ENCODE assay signal across 1 cellular context in genomic region chr1:214072758-214073157, GRCh38.
TF ChIP-seq lines count a peak whose summit lies in the region.

No MANE protein-coding gene starts in this region.

TF ChIP-seq in GM23338, 12 proteins besides CTCF, POLR2A, EP300 and RAD21 (continued from another document):
- TF ChIP-seq, protein P1, sequence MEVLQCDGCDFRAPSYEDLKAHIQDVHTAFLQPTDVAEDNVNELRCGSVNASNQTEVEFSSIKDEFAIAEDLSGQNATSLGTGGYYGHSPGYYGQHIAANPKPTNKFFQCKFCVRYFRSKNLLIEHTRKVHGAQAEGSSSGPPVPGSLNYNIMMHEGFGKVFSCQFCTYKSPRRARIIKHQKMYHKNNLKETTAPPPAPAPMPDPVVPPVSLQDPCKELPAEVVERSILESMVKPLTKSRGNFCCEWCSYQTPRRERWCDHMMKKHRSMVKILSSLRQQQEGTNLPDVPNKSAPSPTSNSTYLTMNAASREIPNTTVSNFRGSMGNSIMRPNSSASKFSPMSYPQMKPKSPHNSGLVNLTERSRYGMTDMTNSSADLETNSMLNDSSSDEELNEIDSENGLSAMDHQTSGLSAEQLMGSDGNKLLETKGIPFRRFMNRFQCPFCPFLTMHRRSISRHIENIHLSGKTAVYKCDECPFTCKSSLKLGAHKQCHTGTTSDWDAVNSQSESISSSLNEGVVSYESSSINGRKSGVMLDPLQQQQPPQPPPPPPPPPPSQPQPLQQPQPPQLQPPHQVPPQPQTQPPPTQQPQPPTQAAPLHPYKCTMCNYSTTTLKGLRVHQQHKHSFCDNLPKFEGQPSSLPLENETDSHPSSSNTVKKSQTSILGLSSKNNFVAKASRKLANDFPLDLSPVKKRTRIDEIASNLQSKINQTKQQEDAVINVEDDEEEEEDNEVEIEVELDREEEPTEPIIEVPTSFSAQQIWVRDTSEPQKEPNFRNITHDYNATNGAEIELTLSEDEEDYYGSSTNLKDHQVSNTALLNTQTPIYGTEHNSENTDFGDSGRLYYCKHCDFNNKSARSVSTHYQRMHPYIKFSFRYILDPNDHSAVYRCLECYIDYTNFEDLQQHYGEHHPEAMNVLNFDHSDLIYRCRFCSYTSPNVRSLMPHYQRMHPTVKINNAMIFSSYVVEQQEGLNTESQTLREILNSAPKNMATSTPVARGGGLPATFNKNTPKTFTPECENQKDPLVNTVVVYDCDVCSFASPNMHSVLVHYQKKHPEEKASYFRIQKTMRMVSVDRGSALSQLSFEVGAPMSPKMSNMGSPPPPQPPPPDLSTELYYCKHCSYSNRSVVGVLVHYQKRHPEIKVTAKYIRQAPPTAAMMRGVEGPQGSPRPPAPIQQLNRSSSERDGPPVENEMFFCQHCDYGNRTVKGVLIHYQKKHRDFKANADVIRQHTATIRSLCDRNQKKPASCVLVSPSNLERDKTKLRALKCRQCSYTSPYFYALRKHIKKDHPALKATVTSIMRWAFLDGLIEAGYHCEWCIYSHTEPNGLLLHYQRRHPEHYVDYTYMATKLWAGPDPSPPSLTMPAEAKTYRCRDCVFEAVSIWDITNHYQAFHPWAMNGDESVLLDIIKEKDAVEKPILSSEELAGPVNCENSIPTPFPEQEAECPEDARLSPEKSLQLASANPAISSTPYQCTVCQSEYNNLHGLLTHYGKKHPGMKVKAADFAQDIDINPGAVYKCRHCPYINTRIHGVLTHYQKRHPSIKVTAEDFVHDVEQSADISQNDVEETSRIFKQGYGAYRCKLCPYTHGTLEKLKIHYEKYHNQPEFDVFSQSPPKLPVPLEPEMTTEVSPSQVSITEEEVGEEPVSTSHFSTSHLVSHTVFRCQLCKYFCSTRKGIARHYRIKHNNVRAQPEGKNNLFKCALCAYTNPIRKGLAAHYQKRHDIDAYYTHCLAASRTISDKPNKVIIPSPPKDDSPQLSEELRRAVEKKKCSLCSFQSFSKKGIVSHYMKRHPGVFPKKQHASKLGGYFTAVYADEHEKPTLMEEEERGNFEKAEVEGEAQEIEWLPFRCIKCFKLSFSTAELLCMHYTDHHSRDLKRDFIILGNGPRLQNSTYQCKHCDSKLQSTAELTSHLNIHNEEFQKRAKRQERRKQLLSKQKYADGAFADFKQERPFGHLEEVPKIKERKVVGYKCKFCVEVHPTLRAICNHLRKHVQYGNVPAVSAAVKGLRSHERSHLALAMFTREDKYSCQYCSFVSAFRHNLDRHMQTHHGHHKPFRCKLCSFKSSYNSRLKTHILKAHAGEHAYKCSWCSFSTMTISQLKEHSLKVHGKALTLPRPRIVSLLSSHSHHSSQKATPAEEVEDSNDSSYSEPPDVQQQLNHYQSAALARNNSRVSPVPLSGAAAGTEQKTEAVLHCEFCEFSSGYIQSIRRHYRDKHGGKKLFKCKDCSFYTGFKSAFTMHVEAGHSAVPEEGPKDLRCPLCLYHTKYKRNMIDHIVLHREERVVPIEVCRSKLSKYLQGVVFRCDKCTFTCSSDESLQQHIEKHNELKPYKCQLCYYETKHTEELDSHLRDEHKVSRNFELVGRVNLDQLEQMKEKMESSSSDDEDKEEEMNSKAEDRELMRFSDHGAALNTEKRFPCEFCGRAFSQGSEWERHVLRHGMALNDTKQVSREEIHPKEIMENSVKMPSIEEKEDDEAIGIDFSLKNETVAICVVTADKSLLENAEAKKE (CRISPR knock-in tag; IDR thresholded peaks at IDR 0.05): no peak
- TF ChIP-seq ZNF331 (CRISPR knock-in tag; IDR thresholded peaks at IDR 0.05; ENCODE audit: low read depth): no peak
